Comparison of ENCODE assay signal across 1 cellular context in the genomic region with DNA sequence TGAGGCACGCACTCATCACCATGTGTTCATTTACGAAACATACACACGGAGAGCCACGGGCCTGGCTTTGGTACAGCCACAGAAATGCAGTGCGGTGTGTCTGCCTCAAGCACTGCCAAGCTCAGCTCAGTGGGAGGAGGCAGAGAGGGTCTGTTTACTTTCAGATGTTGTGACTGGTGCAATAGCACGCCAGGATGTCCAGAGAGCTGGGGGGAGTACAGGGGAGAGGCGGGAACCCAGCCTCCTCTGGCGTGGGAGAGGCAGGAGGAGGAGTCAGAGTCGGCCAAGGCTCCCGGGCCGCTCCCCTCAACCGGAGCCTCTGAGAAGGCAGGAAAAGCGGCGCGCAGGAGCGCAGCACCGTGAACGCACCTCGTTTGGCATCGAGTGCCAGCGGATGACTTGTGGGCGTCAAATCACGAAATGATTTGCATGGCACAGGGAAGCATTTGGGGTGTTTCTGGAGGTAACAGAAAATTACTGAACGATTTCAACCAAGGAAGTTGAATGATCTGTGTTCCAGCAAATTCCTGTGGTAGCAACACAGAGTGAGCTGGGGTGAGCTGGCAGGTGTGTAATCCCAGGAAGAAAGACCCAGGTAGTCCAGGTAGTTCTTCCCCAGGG.
TF ChIP-seq lines count a peak whose summit lies in the region.

No MANE protein-coding gene starts in this region.

TF ChIP-seq in K562, 482 proteins besides CTCF, POLR2A, EP300 and RAD21 (continued from another document):
- no peak for TF ChIP-seq NR2C2 (CRISPR knock-in tag; IDR thresholded peaks at IDR 0.05)
- no peak for TF ChIP-seq NR2C2 (tag; IDR thresholded peaks at IDR 0.05)
- no peak for TF ChIP-seq GATAD2B (IDR thresholded peaks at IDR 0.05; ENCODE audit: borderline replicate concordance)
TF ChIP-seq in K562: peak in this region for 0.
